28 cellular contexts compared by ENCODE assay signal in genomic region chr13:22880756-22881701, GRCh38.
DNase-seq lines count a peak whose midpoint lies in the region; ATAC-seq and TF ChIP-seq lines count a peak whose summit lies in the region.
"Had no signal": no experiment of that assay in that cellular context is flagged by ENCODE, and none has a peak within 500 bp of the region (broad histone marks: within the 10 kb centered on the region; RNA-seq: fewer than 3 reads in every experiment).

No MANE protein-coding gene starts in this region.

- H3K27ac Mint-ChIP-seq in IgD-negative memory B cell: peak overlapping the region in 2 of 3 donors; percentile 41 to 53
- H3K27ac Mint-ChIP-seq: activated CD4-positive, alpha-beta memory T cell treated with anti-CD3 and anti-CD28 coated beads, Interleukin-2, amount 10 ng/mL, durations not matched to agents 7 days and 5 days; activated naive CD4-positive, alpha-beta T cell treated with anti-CD3 and anti-CD28 coated beads for 36 hours had no signal

- H3K36me3 ChIP-seq in DOHH2 (ENCODE audit: control insufficient read depth, low read length) (0 out of 2 replicates have a peak, but pooled peaks cover 2% of the 10 kb centered on the region), SU-DHL-6 (ENCODE audit: low read length) (peaks cover 3% of the 10 kb centered on the region; the same call in 1 of the 2 replicates), MG63 (no peaks in the 10 kb centered on the region)
- H3K36me3 ChIP-seq: Peyer's patch, suprapubic skin had no signal

- peaks cover 0 to 15% (median 0%) of the 10 kb centered on the region in 3 donors for H3K4me1 Mint-ChIP-seq in IgD-negative memory B cell
- H3K4me1 Mint-ChIP-seq: activated CD4-positive, alpha-beta memory T cell treated with anti-CD3 and anti-CD28 coated beads, Interleukin-2, amount 10 ng/mL, durations not matched to agents 7 days and 5 days had no signal

- H3K27me3 Mint-ChIP-seq in IgD-negative memory B cell: no peaks in the 10 kb centered on the region
- H3K27me3 Mint-ChIP-seq: activated CD4-positive, alpha-beta memory T cell treated with anti-CD3 and anti-CD28 coated beads, Interleukin-2, amount 10 ng/mL, durations not matched to agents 7 days and 5 days had no signal

- H3K36me3 Mint-ChIP-seq in IgD-negative memory B cell: peaks cover 4% of the 10 kb centered on the region

- peaks cover 12% of the 10 kb centered on the region for H3K79me2 ChIP-seq in DOHH2 (ENCODE audit: control insufficient read depth, low read length)
- H3K79me2 ChIP-seq in SU-DHL-6 (ENCODE audit: insufficient read depth, low read length): peaks cover 22% of the 10 kb centered on the region

- H3K9me3 ChIP-seq in DOHH2 (ENCODE audit: control insufficient read depth, insufficient read depth, low read length) (no peaks in the 10 kb centered on the region), SU-DHL-6 (ENCODE audit: insufficient read depth, low read length) (no peaks in the 10 kb centered on the region), MG63 (no peaks in the 10 kb centered on the region)
- H3K9me3 ChIP-seq: body of pancreas, Peyer's patch, suprapubic skin had no signal

- H2AFZ ChIP-seq in SU-DHL-6 (ENCODE audit: low read depth, low read length, severe bottlenecking): peak overlapping the region; percentile 59

- H3K4me3 ChIP-seq in DOHH2 (ENCODE audit: low read length): 0 out of 2 replicates have a peak overlapping the region, but pooled peaks have one; percentile 10
- peak overlapping the region; percentile 34 for H3K4me3 ChIP-seq in SU-DHL-6 (ENCODE audit: insufficient read depth, low read length, poor library complexity, severe bottlenecking)
- H3K4me3 ChIP-seq in MG63: no peak overlapping the region
- H3K4me3 ChIP-seq: body of pancreas, dorsolateral prefrontal cortex, Peyer's patch, skin epidermis, suprapubic skin had no signal

- ATAC-seq in GM21717 (IDR thresholded peaks at IDR 0.05; ENCODE audit: unreplicated experiment): no peak
- ATAC-seq in HG03280 (IDR thresholded peaks at IDR 0.05; ENCODE audit: unreplicated experiment): no peak
- ATAC-seq: body of pancreas had no signal

- no peak for TF ChIP-seq CTCF in DOHH2 (IDR thresholded peaks at IDR 0.05; ENCODE audit: low read depth, low read length, poor library complexity, severe bottlenecking)
- no peak for TF ChIP-seq CTCF in SU-DHL-6 (IDR thresholded peaks at IDR 0.05; ENCODE audit: insufficient read depth, low read length, poor library complexity, severe bottlenecking)

- DNase-seq in iPS-NIHi11 (ENCODE audit: low spot score) (peak; percentile 16), MG63 (no peak), HUDEP-2 (lab: John Stamatoyannopoulos, UW; ENCODE audit: unreplicated experiment in 76 of 76) (no peak)
- DNase-seq: 8988T; activated CD4-positive, alpha-beta memory T cell treated with anti-CD3 and anti-CD28 coated beads, Interleukin-2, amount 10 ng/mL, durations not matched to agents 7 days and 5 days; activated CD8-positive, alpha-beta memory T cell treated with anti-CD3 and anti-CD28 coated beads, Interleukin-2, amount 50 U/mL, for 4 hours; activated naive CD4-positive, alpha-beta T cell treated with anti-CD3 and anti-CD28 coated beads for 36 hours; body of pancreas; C1 segment of cervical spinal cord; DND-41; dorsolateral prefrontal cortex; HCEC 1CT; KBM-7; mammary epithelial cell; NCI-H1105 treated with DMSO at 0.1 percent for 48 hours; NCI-H2029; NCI-H524; Peyer's patch; SHP77; stimulated activated naive CD4-positive, alpha-beta T cell; T-helper 2 cell had no signal

- peaks cover 5% of the 10 kb centered on the region; the same call in 1 of the 2 replicates for H3F3A ChIP-seq in DOHH2 (ENCODE audit: control insufficient read depth, insufficient read depth)
- peaks cover 63% of the 10 kb centered on the region for H3F3A ChIP-seq in SU-DHL-6 (ENCODE audit: insufficient read depth)

- H3K4me3 Mint-ChIP-seq in IgD-negative memory B cell: no peak overlapping the region
- H3K4me3 Mint-ChIP-seq: activated CD4-positive, alpha-beta memory T cell treated with anti-CD3 and anti-CD28 coated beads, Interleukin-2, amount 10 ng/mL, durations not matched to agents 7 days and 5 days; activated naive CD4-positive, alpha-beta T cell treated with anti-CD3 and anti-CD28 coated beads for 36 hours had no signal

- H4K20me1 ChIP-seq in DOHH2 (ENCODE audit: control insufficient read depth, insufficient read depth, low read depth, low read length) (no peaks in the 10 kb centered on the region), SU-DHL-6 (ENCODE audit: low read depth, low read length) (no peaks in the 10 kb centered on the region)

- H3K27ac ChIP-seq in DOHH2 (ENCODE audit: low read depth, low read length): no peak overlapping the region
- H3K27ac ChIP-seq in SU-DHL-6 (ENCODE audit: low read depth, low read length): peak overlapping the region; percentile 97
- H3K27ac ChIP-seq: body of pancreas, dorsolateral prefrontal cortex, Peyer's patch, skin epidermis, suprapubic skin had no signal

- H3K4me1 ChIP-seq in DOHH2 (ENCODE audit: control insufficient read depth, low read length): peaks cover 42% of the 10 kb centered on the region
- H3K4me1 ChIP-seq: body of pancreas, Peyer's patch, suprapubic skin had no signal

- H3K9ac ChIP-seq in SU-DHL-6 (ENCODE audit: low read length): peak overlapping the region; percentile 99

- H3K9me2 ChIP-seq in DOHH2 (replicated peaks; ENCODE audit: control insufficient read depth, low read length) (no peaks in the 10 kb centered on the region), SU-DHL-6 (replicated peaks; ENCODE audit: insufficient read depth, low read length) (no peaks in the 10 kb centered on the region)

- H3K9me3 Mint-ChIP-seq in IgD-negative memory B cell: peaks cover 0 to 2% (median 0%) of the 10 kb centered on the region in 3 donors
- H3K9me3 Mint-ChIP-seq: activated CD4-positive, alpha-beta memory T cell treated with anti-CD3 and anti-CD28 coated beads, Interleukin-2, amount 10 ng/mL, durations not matched to agents 7 days and 5 days had no signal

- H3K4me2 ChIP-seq in DOHH2 (ENCODE audit: low read length): peak overlapping the region; percentile 40
- H3K4me2 ChIP-seq in SU-DHL-6 (ENCODE audit: low read depth, low read length, poor library complexity, severe bottlenecking): peak overlapping the region; percentile 83

- no peaks in the 10 kb centered on the region for H3K27me3 ChIP-seq in DOHH2 (ENCODE audit: control insufficient read depth, low read length)
- no peaks in the 10 kb centered on the region for H3K27me3 ChIP-seq in SU-DHL-6 (ENCODE audit: low read length)
- no peaks in the 10 kb centered on the region for H3K27me3 ChIP-seq in MG63
- H3K27me3 ChIP-seq: body of pancreas, dorsolateral prefrontal cortex, Peyer's patch, suprapubic skin had no signal
